ENCODE assay signal across 21 cellular contexts in genomic region chr11:1102221-1102971, GRCh38. TPM values are rescaled to one million over a fixed set of nuclear protein-coding genes. Genes with fewer than 3 reads are reported as not detected.
"Had no signal": no experiment of that assay in that cellular context is flagged by ENCODE, and none has a peak within 500 bp of the region (broad histone marks: within the 10 kb centered on the region; RNA-seq: fewer than 3 reads in every experiment).

No MANE protein-coding gene starts in this region.

- H3K27ac ChIP-seq: KMS-11, Peyer's patch, RWPE1 had no signal

- H3K27ac Mint-ChIP-seq: activated CD8-positive, alpha-beta T cell treated with anti-CD3 and anti-CD28 coated beads for 36 hours; activated naive CD8-positive, alpha-beta T cell treated with anti-CD3 and anti-CD28 coated beads, Interleukin-2, amount 10 ng/mL, durations not matched to agents 7 days and 5 days; brain; T-helper 1 cell treated with Interleukin-12 subunit alpha and Interleukin-12 subunit beta and Interleukin-4 antibody, amounts not matched to agents 30 μg/mL and 1 μg/mL, for 36 hours had no signal

- H3K36me3 ChIP-seq: Peyer's patch had no signal

- ATAC-seq: activated CD4-positive, CD25-positive, alpha-beta regulatory T cell treated with anti-CD3 and anti-CD28 coated beads, Interleukin-2, amount 50 U/mL, for 24 hours; activated CD8-positive, alpha-beta T cell treated with anti-CD3 and anti-CD28 coated beads for 36 hours had no signal

- FAIRE-seq: astrocyte had no signal

- H3K4me1 ChIP-seq: Peyer's patch had no signal

- H3K4me3 ChIP-seq: Peyer's patch had no signal

- H3K9me3 Mint-ChIP-seq: activated CD8-positive, alpha-beta T cell treated with anti-CD3 and anti-CD28 coated beads for 36 hours; T-helper 1 cell treated with Interleukin-12 subunit alpha and Interleukin-12 subunit beta and Interleukin-4 antibody, amounts not matched to agents 30 μg/mL and 1 μg/mL, for 36 hours had no signal

- H3K9ac ChIP-seq: KMS-11 had no signal

- H3K4me3 Mint-ChIP-seq: activated CD8-positive, alpha-beta T cell treated with anti-CD3 and anti-CD28 coated beads for 36 hours; activated naive CD8-positive, alpha-beta T cell treated with anti-CD3 and anti-CD28 coated beads, Interleukin-2, amount 10 ng/mL, durations not matched to agents 7 days and 5 days; brain; T-helper 1 cell treated with Interleukin-12 subunit alpha and Interleukin-12 subunit beta and Interleukin-4 antibody, amounts not matched to agents 30 μg/mL and 1 μg/mL, for 36 hours had no signal

- H3K4me1 Mint-ChIP-seq: activated naive CD8-positive, alpha-beta T cell treated with anti-CD3 and anti-CD28 coated beads, Interleukin-2, amount 10 ng/mL, durations not matched to agents 7 days and 5 days; brain had no signal

- H3K4me2 ChIP-seq: KMS-11 had no signal

- H3K27me3 Mint-ChIP-seq: activated CD8-positive, alpha-beta T cell treated with anti-CD3 and anti-CD28 coated beads for 36 hours; activated naive CD8-positive, alpha-beta T cell treated with anti-CD3 and anti-CD28 coated beads, Interleukin-2, amount 10 ng/mL, durations not matched to agents 7 days and 5 days had no signal

- DNase-seq: activated CD4-positive, alpha-beta T cell treated with anti-CD3 and anti-CD28 coated beads for 4 hours; activated CD8-positive, alpha-beta memory T cell treated with anti-CD3 and anti-CD28 coated beads, Interleukin-2, amount 50 U/mL, for 4 hours; activated CD8-positive, alpha-beta T cell treated with anti-CD3 and anti-CD28 coated beads for 36 hours; activated naive CD4-positive, alpha-beta T cell treated with anti-CD3 and anti-CD28 coated beads, Interleukin-2, amount 50 U/mL, for 16 hours; activated naive CD8-positive, alpha-beta T cell treated with anti-CD3 and anti-CD28 coated beads, Interleukin-2, amount 10 ng/mL, durations not matched to agents 7 days and 5 days; NCI-H1092; NCI-H1417 treated with DMSO at 0.1 percent for 48 hours; NCI-H1694; NCI-H2029 treated with DMSO at 0.1 percent for 48 hours; NCI-H345; NCI-H510A; Peyer's patch; SHP77 treated with DMSO at 0.1 percent for 48 hours had no signal

- H3K36me3 Mint-ChIP-seq: activated naive CD8-positive, alpha-beta T cell treated with anti-CD3 and anti-CD28 coated beads, Interleukin-2, amount 10 ng/mL, durations not matched to agents 7 days and 5 days; brain had no signal

- H3K9me3 ChIP-seq: Peyer's patch had no signal

- H3K27me3 ChIP-seq: Peyer's patch had no signal

RNA-seq across cellular contexts. Expression of gene MUC2, which starts 27.7 kb away (rescaled TPM):
- total RNA-seq: activated CD8-positive, alpha-beta T cell treated with anti-CD3 and anti-CD28 coated beads for 36 hours; activated naive CD8-positive, alpha-beta T cell treated with anti-CD3 and anti-CD28 coated beads, Interleukin-2, amount 10 ng/mL, durations not matched to agents 7 days and 5 days; astrocyte; SK-MEL-5 had no signal

RNA-seq across cellular contexts. Expression of gene MUC5AC, which starts 55.4 kb away (rescaled TPM):
- total RNA-seq: activated CD8-positive, alpha-beta T cell treated with anti-CD3 and anti-CD28 coated beads for 36 hours; activated naive CD8-positive, alpha-beta T cell treated with anti-CD3 and anti-CD28 coated beads, Interleukin-2, amount 10 ng/mL, durations not matched to agents 7 days and 5 days; astrocyte; MCF 10A; Peyer's patch; SK-MEL-5 had no signal
